In the genomic region with DNA sequence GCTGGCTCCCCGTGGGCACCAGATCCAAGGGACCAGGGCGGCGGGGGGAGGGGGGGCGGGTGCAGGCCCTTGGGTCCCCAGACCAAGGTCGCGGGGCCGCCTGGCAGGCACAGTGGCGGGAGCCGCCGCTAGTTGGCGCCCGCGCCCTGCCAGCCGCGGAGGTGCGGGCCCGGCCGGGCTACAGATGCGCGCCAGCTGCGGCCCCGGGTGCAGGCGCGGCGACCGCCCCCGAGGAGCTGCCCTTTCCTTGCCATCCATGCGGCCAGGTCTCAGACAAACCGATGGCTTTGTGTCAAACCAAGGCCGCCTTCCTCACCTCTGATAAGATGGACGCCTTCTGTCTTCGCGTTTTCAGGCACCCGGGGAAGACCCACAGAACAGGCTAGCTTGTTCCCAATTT, we compare ENCODE assay signal across 9 cellular contexts. TPM values are rescaled to one million over a fixed set of nuclear protein-coding genes. Genes with fewer than 3 reads are reported as not detected.
DNase-seq lines count a peak whose midpoint lies in the region; ATAC-seq, FAIRE-seq and TF ChIP-seq lines count a peak whose summit lies in the region.
"Had no signal": no experiment of that assay in that cellular context is flagged by ENCODE, and none has a peak within 500 bp of the region (broad histone marks: within the 10 kb centered on the region; RNA-seq: fewer than 3 reads in every experiment).

No MANE protein-coding gene starts in this region.

- H3K4me2 ChIP-seq in OCI-LY7 (ENCODE audit: low read length): peak overlapping the region; percentile 50; the same call in 1 of the 2 replicates

- peak; percentile 61 for TF ChIP-seq CTCF in OCI-LY7 (conservative IDR thresholded peaks at IDR 0.05; ENCODE audit: low read length)

- H3K9me2 ChIP-seq in OCI-LY7 (ENCODE audit: insufficient read depth, low read length): no peaks in the 10 kb centered on the region

- POLR2A ChIA-PET in OCI-LY7 (lab: Charles Lee): interaction anchor here (0.6 kb wide), 2 partner anchors 33 to 90 kb away, joined by 3 to 5 read pairs; no protein-coding TSS in a partner anchor

- CTCF ChIA-PET in OCI-LY7 (lab: Charles Lee; ENCODE audit: unreplicated experiment): interaction anchor here (1.0 kb wide), 1 partner anchor 20 kb away, joined by 5 read pairs; no protein-coding TSS in a partner anchor

- WGBS in small intestine, 3 donors: 1 to 5% (median 2%) methylated on average over 9 to 34 of the region's 34 CpGs

- peaks cover 61% of the 10 kb centered on the region for H3K4me1 ChIP-seq in OCI-LY7 (ENCODE audit: insufficient read depth, low read length, poor library complexity, severe bottlenecking)
- H3K4me1 ChIP-seq in small intestine (ENCODE audit: control insufficient read depth in 2 of 2, insufficient read depth in 1 of 2, low read depth in 1 of 2, low read length in 1 of 2): peaks cover 3% of the 10 kb centered on the region in 2 donors
- H3K4me1 ChIP-seq: Caco-2 had no signal

- DNase-seq in NCI-H2029 (lab: John Stamatoyannopoulos, UW) (peak; percentile 34), NCI-H2029 treated with DMSO at 0.1 percent for 48 hours (lab: John Stamatoyannopoulos, UW) (no peak), OCI-LY7 (ENCODE audit: low spot score) (peak; percentile 76), left cardiac atrium (no peak), small intestine (peak; percentile 29)
- DNase-seq in activated T-helper 9 cell treated with anti-CD3 and anti-CD28 coated beads, Interleukin-2, amount 50 U/mL, for 16 hours (ENCODE audit: low read depth): peak; percentile 53

- ATAC-seq in left cardiac atrium (peak; percentile 58 to 65), GM21423 (IDR thresholded peaks at IDR 0.05; ENCODE audit: unreplicated experiment) (no peak), HG02759 (IDR thresholded peaks at IDR 0.05; ENCODE audit: unreplicated experiment) (no peak)

- H2AFZ ChIP-seq in OCI-LY7 (ENCODE audit: low read length): no peak overlapping the region

- H4K20me1 ChIP-seq in OCI-LY7 (ENCODE audit: insufficient read depth, low read length): peaks cover 11% of the 10 kb centered on the region; the same call in 1 of the 2 replicates

- intact Hi-C loops in OCI-LY7 (cut with micrococcal nuclease; ENCODE audit: unreplicated experiment): loop anchor here (1.0 to 10.0 kb wide), 3 partner anchors 105 to 303 kb away; partner anchors contain the start of gene SYF2
- intact Hi-C loops in left cardiac atrium (cut with DNase I): loop anchor here in 1 of 2 donors (5.0 kb wide), 2 partner anchors 105 to 270 kb away; no protein-coding TSS in a partner anchor

- FAIRE-seq in small intestine (lab: Jason Lieb, UNC): no peak

- H3K36me3 ChIP-seq in OCI-LY7 (ENCODE audit: insufficient read depth, low read length): peaks cover 6% of the 10 kb centered on the region
- H3K36me3 ChIP-seq in small intestine (ENCODE audit: control insufficient read depth in 2 of 2, insufficient read depth in 2 of 2, low read length in 2 of 2): no peaks in the 10 kb centered on the region

- no peak overlapping the region for H3K27ac ChIP-seq in OCI-LY7 (ENCODE audit: low read depth, low read length, poor library complexity, severe bottlenecking)
- no peak overlapping the region for H3K27ac ChIP-seq in small intestine (ENCODE audit: low read depth in 1 of 2, low read length in 1 of 2)

- BruUV-seq in OCI-LY7 (replicated peaks; lab: Mats Ljungman, UMichigan): no TSS peak

- H3K4me3 ChIP-seq in OCI-LY7 (ENCODE audit: low read depth, low read length, poor library complexity, severe bottlenecking) (peak overlapping the region; percentile 45), small intestine (ENCODE audit: low read depth in 1 of 2, low read length in 2 of 2) (no peak overlapping the region)

- H3K27me3 ChIP-seq in small intestine (ENCODE audit: control insufficient read depth in 2 of 2, insufficient read depth in 2 of 2, low read length in 2 of 2): peaks cover 9 to 35% of the 10 kb centered on the region in 2 donors

- H3K9me3 ChIP-seq in OCI-LY7 (ENCODE audit: low read length) (no peaks in the 10 kb centered on the region), small intestine (ENCODE audit: control insufficient read depth, low read depth) (no peaks in the 10 kb centered on the region)
- H3K9me3 ChIP-seq: Caco-2 had no signal

- peaks cover 17% of the 10 kb centered on the region for H3K79me2 ChIP-seq in OCI-LY7 (ENCODE audit: insufficient read depth, low read depth, low read length)

RNA-seq across cellular contexts. Expression of gene RUNX3, which starts 2.2 kb away (rescaled TPM):
- 9.5 and 12.2 TPM in 2 replicates for total RNA-seq in OCI-LY7 (2014; rRNA removed; shearing (Covaris generic))
- total RNA-seq in OCI-LY7 (2022): 39.5 and 41.1 TPM in 2 replicates
- total RNA-seq in left cardiac atrium: 1 to 10 TPM; 1.3 to 2.4 TPM
- polyA plus RNA-seq in small intestine: 1 to 10 TPM; 1.1 to 5.4 (median 2.2) TPM

Comparison
In these comparisons a context has a peak if more than half of its experiments do, and no peak if none do; other contexts are left out.
1. DNase-seq: peak in NCI-H2029 (single experiment), OCI-LY7 (single experiment), activated T-helper 9 cell treated with anti-CD3 and anti-CD28 coated beads, Interleukin-2, amount 50 U/mL, for 16 hours (single experiment) and small intestine (single experiment); none in NCI-H2029 treated with DMSO at 0.1 percent for 48 hours (single experiment) and left cardiac atrium (single experiment).
2. ATAC-seq: peak in left cardiac atrium (2 of 2); none in GM21423 (single experiment) and HG02759 (single experiment).